In genomic region chr2:98713332-98714015, GRCh38 we compare ENCODE assay signal across 12 cellular contexts. TPM values are rescaled to one million over a fixed set of nuclear protein-coding genes. Genes with fewer than 3 reads are reported as not detected.
DNase-seq lines count a peak whose midpoint lies in the region; ATAC-seq, FAIRE-seq and TF ChIP-seq lines count a peak whose summit lies in the region.
"Had no signal": no experiment of that assay in that cellular context is flagged by ENCODE, and none has a peak within 500 bp of the region (broad histone marks: within the 10 kb centered on the region; RNA-seq: fewer than 3 reads in every experiment).

No MANE protein-coding gene starts in this region.

- CTCF ChIA-PET in activated B cell treated with CpG ODN at 0.5 μM for 24 hours (lab: Charles Lee) = interaction anchor here (1.3 kb wide), 1 partner anchor 64 kb away, joined by 3 read pairs; no protein-coding TSS in a partner anchor

- no peak for DNase-seq in GM12891 (ENCODE audit: insufficient read length, low spot score)
- no peak for DNase-seq in activated B cell treated with CpG ODN at 0.5 μM for 24 hours
- no peak for DNase-seq in DMS153 (lab: John Stamatoyannopoulos, UW)
- no peak for DNase-seq in NCI-H524 (lab: John Stamatoyannopoulos, UW)
- no peak for DNase-seq in GM03348 (ENCODE audit: low spot score)
- DNase-seq: activated T-cell treated with anti-CD3 and anti-CD28 coated beads, Interleukin-2, amount 50 U/mL, for 48 hours; mesenchymal stem cell; NCI-H748 treated with DMSO at 0.1 percent for 48 hours had no signal

- no peaks in the 10 kb centered on the region for H3K27me3 Mint-ChIP-seq in activated B cell treated with CpG ODN at 0.5 μM for 24 hours

- no peak for TF ChIP-seq POLR2A in GM12891 (IDR thresholded peaks at IDR 0.05; ENCODE audit: low read depth, low read length)
- TF ChIP-seq POLR2A in GM18505 (IDR thresholded peaks at IDR 0.05; ENCODE audit: borderline replicate concordance, extremely low read depth, insufficient read depth, insufficient read length) = no peak

- intact Hi-C loops in activated B cell treated with CpG ODN at 0.5 μM for 24 hours (cut with micrococcal nuclease) = loop anchor here (2.0 kb wide), 1 partner anchor 17 kb away; the partner anchor contains the start of gene MGAT4A

- no peaks in the 10 kb centered on the region for H3K36me3 Mint-ChIP-seq in activated B cell treated with CpG ODN at 0.5 μM for 24 hours (ENCODE audit: low read depth)

- H3K4me1 Mint-ChIP-seq in activated B cell treated with CpG ODN at 0.5 μM for 24 hours = peaks cover 76% of the 10 kb centered on the region

- POLR2A ChIA-PET in activated B cell treated with CpG ODN at 0.5 μM for 24 hours (lab: Charles Lee) = interaction anchor here (1.0 kb wide), 1 partner anchor 17 kb away, joined by 3 read pairs; no protein-coding TSS in a partner anchor

- H3K9me3 Mint-ChIP-seq in activated B cell treated with CpG ODN at 0.5 μM for 24 hours = no peaks in the 10 kb centered on the region
- H3K9me3 Mint-ChIP-seq: GM23338 had no signal

- H3K4me3 Mint-ChIP-seq in activated B cell treated with CpG ODN at 0.5 μM for 24 hours = peak overlapping the region; percentile 54
- H3K4me3 Mint-ChIP-seq: GM23338 had no signal

- peak overlapping the region; percentile 78 for H3K27ac Mint-ChIP-seq in activated B cell treated with CpG ODN at 0.5 μM for 24 hours
- H3K27ac Mint-ChIP-seq: GM23338 had no signal

- ATAC-seq in GM19438 (IDR thresholded peaks at IDR 0.05; ENCODE audit: low read depth, unreplicated experiment) (peak; percentile 58), HG02973 (IDR thresholded peaks at IDR 0.05; ENCODE audit: unreplicated experiment) (peak; percentile 85), activated B cell treated with CpG ODN at 0.5 μM for 24 hours (ENCODE audit: low read depth) (peak; percentile 55), GM18505 (IDR thresholded peaks at IDR 0.05; ENCODE audit: unreplicated experiment) (no peak)
- ATAC-seq: GM23338 had no signal

- TF ChIP-seq CTCF in activated B cell treated with CpG ODN at 0.5 μM for 24 hours (IDR thresholded peaks at IDR 0.05) = no peak

- FAIRE-seq in GM12891 (lab: Jason Lieb, UNC) = peak; percentile 16

TF ChIP-seq in GM12891, 5 proteins besides CTCF, POLR2A, EP300 and RAD21:
- TF ChIP-seq TAF1 (IDR thresholded peaks at IDR 0.05; ENCODE audit: low read depth, low read length) (no peak), PAX5 (IDR thresholded peaks at IDR 0.05; ENCODE audit: insufficient read depth, low read length, severe bottlenecking) (no peak), SPI1 (IDR thresholded peaks at IDR 0.05; ENCODE audit: low read depth, low read length) (no peak; the same call in 1 of the 2 replicates), POLR2AphosphoS5 (IDR thresholded peaks at IDR 0.05; ENCODE audit: low read depth, low read length) (no peak), POU2F2 (IDR thresholded peaks at IDR 0.05; ENCODE audit: low read depth, low read length) (no peak)

RNA-seq across cellular contexts. Expression of gene MGAT4A, which starts 17.5 kb away (rescaled TPM):
- polyA plus RNA-seq in GM12891 (2012; ENCODE audit: low read depth, missing spikeins) = 3.0 TPM
- total RNA-seq in activated B cell treated with CpG ODN at 0.5 μM for 24 hours = 12.6 and 15.7 TPM in 2 replicates
